Comparison of ENCODE assay signal across 29 cellular contexts in the genomic region with DNA sequence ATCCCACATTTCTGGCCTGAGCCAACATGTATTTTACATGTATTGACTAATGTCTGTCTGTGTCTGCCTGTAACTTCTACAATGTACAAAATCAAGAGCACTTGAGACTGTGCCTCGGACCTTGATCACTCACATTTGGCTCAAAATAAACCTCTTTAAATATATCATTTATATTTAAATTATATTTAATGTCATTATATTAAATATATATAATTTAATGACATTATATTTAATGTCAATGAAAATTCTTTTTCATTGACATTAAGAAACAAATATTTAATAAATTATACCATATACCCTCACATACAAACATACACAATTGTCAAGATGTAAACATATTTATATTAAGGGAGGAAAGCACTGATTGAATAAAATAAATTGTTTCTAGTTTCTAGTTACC.
"Had no signal": no experiment of that assay in that cellular context is flagged by ENCODE, and none has a peak within 500 bp of the region (broad histone marks: within the 10 kb centered on the region; RNA-seq: fewer than 3 reads in every experiment).

No MANE protein-coding gene starts in this region.

- DNase-seq: activated CD4-positive, alpha-beta memory T cell treated with anti-CD3 and anti-CD28 coated beads, Interleukin-2, amount 10 ng/mL, durations not matched to agents 7 days and 5 days; activated CD4-positive, alpha-beta T cell treated with anti-CD3 and anti-CD28 coated beads for 1 hour; activated CD4-positive, alpha-beta T cell treated with anti-CD3 and anti-CD28 coated beads for 4 hours; activated CD4-positive, alpha-beta T cell treated with anti-CD3 and anti-CD28 coated beads, Interleukin-2, amount 10 ng/mL, durations not matched to agents 7 days and 5 days; activated CD4-positive, alpha-beta T cell treated with anti-CD3 and anti-CD28 coated beads, Interleukin-2, amount 50 U/mL, for 4 hours; activated CD8-positive, alpha-beta memory T cell treated with anti-CD3 and anti-CD28 coated beads, Interleukin-2, amount 50 U/mL, for 48 hours; activated gamma-delta T cell; activated naive CD4-positive, alpha-beta T cell; activated naive CD4-positive, alpha-beta T cell treated with anti-CD3 and anti-CD28 coated beads, Interleukin-2, amount 50 U/mL, for 16 hours; activated naive CD8-positive, alpha-beta T cell treated with anti-CD3 and anti-CD28 coated beads, Interleukin-2, amount 50 U/mL, for 24 hours; activated T-cell treated with anti-CD3 and anti-CD28 coated beads for 4 hours; activated T-cell treated with anti-CD3 and anti-CD28 coated beads, Interleukin-2, amount 50 U/mL, for 24 hours; activated T-cell treated with anti-CD3 and anti-CD28 coated beads, Interleukin-2, amount 50 U/mL, for 72 hours; adrenal gland; amygdala; aorta; body of pancreas; caudate nucleus; colonic mucosa; effector CD8-positive, alpha-beta T cell; foreskin fibroblast; gastrocnemius medialis; glutamatergic neuron; heart left ventricle; T-helper 2 cell had no signal

- H3K4me3 ChIP-seq: adrenal gland, body of pancreas, colonic mucosa, gastrocnemius medialis, heart left ventricle, hepatocyte had no signal

- H3K4me3 Mint-ChIP-seq: activated CD4-positive, alpha-beta memory T cell treated with anti-CD3 and anti-CD28 coated beads, Interleukin-2, amount 10 ng/mL, durations not matched to agents 7 days and 5 days; activated CD4-positive, alpha-beta T cell treated with anti-CD3 and anti-CD28 coated beads, Interleukin-2, amount 10 ng/mL, durations not matched to agents 7 days and 5 days; activated naive CD8-positive, alpha-beta T cell; activated naive CD8-positive, alpha-beta T cell treated with anti-CD3 and anti-CD28 coated beads, Interleukin-2, amount 50 U/mL, for 24 hours; activated T-cell treated with anti-CD3 and anti-CD28 coated beads, Interleukin-2, amount 50 U/mL, for 24 hours; activated T-cell treated with anti-CD3 and anti-CD28 coated beads, Interleukin-2, amount 50 U/mL, for 72 hours had no signal

- H3K36me3 Mint-ChIP-seq: activated naive CD8-positive, alpha-beta T cell had no signal

- H3K27me3 ChIP-seq: adrenal gland, body of pancreas, colonic mucosa, gastrocnemius medialis, heart left ventricle, hepatocyte had no signal

- H3K4me1 Mint-ChIP-seq: activated CD4-positive, alpha-beta memory T cell treated with anti-CD3 and anti-CD28 coated beads, Interleukin-2, amount 10 ng/mL, durations not matched to agents 7 days and 5 days; activated CD4-positive, alpha-beta T cell treated with anti-CD3 and anti-CD28 coated beads, Interleukin-2, amount 10 ng/mL, durations not matched to agents 7 days and 5 days; activated naive CD8-positive, alpha-beta T cell treated with anti-CD3 and anti-CD28 coated beads, Interleukin-2, amount 50 U/mL, for 24 hours had no signal

- H3K36me3 ChIP-seq: adrenal gland, colonic mucosa, gastrocnemius medialis, heart left ventricle had no signal

- H3K4me1 ChIP-seq: adrenal gland, body of pancreas, colonic mucosa, gastrocnemius medialis, heart left ventricle had no signal

- FAIRE-seq: endothelial cell of umbilical vein had no signal

- H3K27me3 Mint-ChIP-seq: activated CD4-positive, alpha-beta memory T cell treated with anti-CD3 and anti-CD28 coated beads, Interleukin-2, amount 10 ng/mL, durations not matched to agents 7 days and 5 days; activated CD4-positive, alpha-beta T cell treated with anti-CD3 and anti-CD28 coated beads, Interleukin-2, amount 10 ng/mL, durations not matched to agents 7 days and 5 days; activated naive CD8-positive, alpha-beta T cell; activated naive CD8-positive, alpha-beta T cell treated with anti-CD3 and anti-CD28 coated beads, Interleukin-2, amount 50 U/mL, for 24 hours; activated T-cell treated with anti-CD3 and anti-CD28 coated beads, Interleukin-2, amount 50 U/mL, for 24 hours had no signal

- H3K27ac Mint-ChIP-seq: activated CD4-positive, alpha-beta memory T cell treated with anti-CD3 and anti-CD28 coated beads, Interleukin-2, amount 10 ng/mL, durations not matched to agents 7 days and 5 days; activated CD4-positive, alpha-beta T cell treated with anti-CD3 and anti-CD28 coated beads, Interleukin-2, amount 10 ng/mL, durations not matched to agents 7 days and 5 days; activated naive CD8-positive, alpha-beta T cell; activated naive CD8-positive, alpha-beta T cell treated with anti-CD3 and anti-CD28 coated beads, Interleukin-2, amount 50 U/mL, for 24 hours; activated T-cell treated with anti-CD3 and anti-CD28 coated beads, Interleukin-2, amount 50 U/mL, for 24 hours had no signal

- ATAC-seq: activated naive CD8-positive, alpha-beta T cell treated with anti-CD3 and anti-CD28 coated beads, Interleukin-2, amount 50 U/mL, for 24 hours; activated T-cell treated with anti-CD3 and anti-CD28 coated beads, Interleukin-2, amount 50 U/mL, for 72 hours; body of pancreas; gastrocnemius medialis; heart left ventricle had no signal

- H3K27ac ChIP-seq: adrenal gland, body of pancreas, colonic mucosa, epithelial cell of prostate, gastrocnemius medialis, heart left ventricle, hepatocyte had no signal

- H3K9me3 ChIP-seq: adrenal gland, body of pancreas, colonic mucosa, gastrocnemius medialis had no signal
